ENCODE assay signal across 8 cellular contexts in genomic region chr10:104406715-104407517, GRCh38. TPM values are rescaled to one million over a fixed set of nuclear protein-coding genes. Genes with fewer than 3 reads are reported as not detected.
A peak's percentile ranks its signal among the peaks of the same experiment; 100 is the strongest.
DNase-seq lines count a peak whose midpoint lies in the region; ATAC-seq, FAIRE-seq and TF ChIP-seq lines count a peak whose summit lies in the region.

No MANE protein-coding gene starts in this region.

- H3K9me2 ChIP-seq in PC-3 (replicated peaks; ENCODE audit: low read length): no peaks in the 10 kb centered on the region

- H3F3A ChIP-seq in PC-3 (ENCODE audit: low read length, unreplicated experiment): no peaks in the 10 kb centered on the region

- peak; percentile 68 for DNase-seq in Ammon's horn (ENCODE audit: low spot score)
- peak; percentile 47 for DNase-seq in PC-3
- peak; percentile 46 for DNase-seq in foreskin melanocyte
- no peak for DNase-seq in thyroid gland
- no peak for DNase-seq in epidermal melanocyte (ENCODE audit: insufficient read length, low spot score)
- no peak for DNase-seq in pancreas

- 32 to 34% methylated on average over 7 of the region's 7 CpGs for WGBS in thyroid gland, 2 donors
- 47 to 57% methylated on average over 7 of the region's 7 CpGs for WGBS in pancreas, 2 donors

- H3K36me3 ChIP-seq in PC-3 (ENCODE audit: low read depth, low read length) (no peaks in the 10 kb centered on the region), thyroid gland (no peaks in the 10 kb centered on the region), pancreas (no peaks in the 10 kb centered on the region)

- no peak for FAIRE-seq in pancreas (lab: Jason Lieb, UNC)

- TF ChIP-seq CTCF in PC-3 (conservative IDR thresholded peaks at IDR 0.05; ENCODE audit: low read depth, low read length) (peak; percentile 59), thyroid gland (IDR thresholded peaks at IDR 0.05) (peak in 4 of 6 experiments; percentile 34 to 70 (median 66)), pancreas (IDR thresholded peaks at IDR 0.05) (no peak)

- no peaks in the 10 kb centered on the region for H3K79me2 ChIP-seq in PC-3 (ENCODE audit: low read length)

- no TSS peak for BruUV-seq in PC-3 (replicated peaks; lab: Mats Ljungman, UMichigan)

- H3K4me2 ChIP-seq in PC-3 (ENCODE audit: low read length): no peak overlapping the region

- no peak overlapping the region for H3K9ac ChIP-seq in PC-3 (ENCODE audit: low read length)

- no peak for TF ChIP-seq POLR2A in thyroid gland (IDR thresholded peaks at IDR 0.05)

- H3K4me3 ChIP-seq in PC-3 (ENCODE audit: low read length) (no peak overlapping the region), thyroid gland (replicated peaks in 1 of 3) (no peak overlapping the region), pancreas (no peak overlapping the region)

- no peak overlapping the region for H2AFZ ChIP-seq in PC-3 (ENCODE audit: low read length)

- CTCF ChIA-PET in PC-3 (lab: Charles Lee): no interaction called here

- no peaks in the 10 kb centered on the region for H3K9me3 ChIP-seq in PC-3 (ENCODE audit: low read length)
- no peaks in the 10 kb centered on the region for H3K9me3 ChIP-seq in thyroid gland
- H3K9me3 ChIP-seq in pancreas: no peaks in the 10 kb centered on the region

- ATAC-seq in GM19372 (IDR thresholded peaks at IDR 0.05; ENCODE audit: low read depth, unreplicated experiment) (peak; percentile 70), PC-3 (peak; percentile 43; the same call in 1 of the 2 replicates), pancreas (no peak), HG02571 (IDR thresholded peaks at IDR 0.05; ENCODE audit: unreplicated experiment) (no peak)

- no peak overlapping the region for H3K27ac ChIP-seq in PC-3 (ENCODE audit: low read length)
- no peak overlapping the region for H3K27ac ChIP-seq in thyroid gland
- H3K27ac ChIP-seq in pancreas: no peak overlapping the region

- H3K4me1 ChIP-seq in PC-3 (ENCODE audit: insufficient read depth, low read length): no peaks in the 10 kb centered on the region
- no peaks in the 10 kb centered on the region for H3K4me1 ChIP-seq in thyroid gland
- H3K4me1 ChIP-seq in pancreas: no peaks in the 10 kb centered on the region

- intact Hi-C loops in PC-3 (cut with micrococcal nuclease) (loop anchor here (5.0 kb wide), 2 partner anchors 205 to 520 kb away; no protein-coding TSS in a partner anchor), thyroid gland (cut with DNase I) (no loop called here), pancreas (cut with DNase I) (no loop called here)

- H3K27me3 ChIP-seq in PC-3 (ENCODE audit: low read length): peaks cover 49% of the 10 kb centered on the region
- no peaks in the 10 kb centered on the region for H3K27me3 ChIP-seq in thyroid gland
- H3K27me3 ChIP-seq in pancreas: no peaks in the 10 kb centered on the region

- H4K20me1 ChIP-seq in PC-3 (ENCODE audit: low read length): no peaks in the 10 kb centered on the region

- POLR2A ChIA-PET in PC-3 (lab: Charles Lee; ENCODE audit: unreplicated experiment): no interaction called here

RNA-seq across cellular contexts. Expression of gene CFAP58, which starts 53.3 kb away (rescaled TPM):
- total RNA-seq in PC-3 (2014; rRNA removed): 0.26 TPM in 1 of 2 replicates, not detected in the other
- total RNA-seq in thyroid gland: 1 to 10 TPM; 1.0 to 1.6 (median 1.2) TPM
- under 1 TPM in 5 of 6 donors, not detected in 1; 0.19 to 0.53 (median 0.29) TPM for total RNA-seq in pancreas
- polyA plus RNA-seq in pancreas: under 1 TPM; 0.09 to 0.19 TPM

Comparison
In these comparisons a context has a peak if more than half of its experiments do, and no peak if none do; other contexts are left out.
1. DNase-seq: peak in Ammon's horn (single experiment), PC-3 (single experiment) and foreskin melanocyte (single experiment); none in thyroid gland (0 of 2), epidermal melanocyte (single experiment) and pancreas (0 of 6).
2. ATAC-seq: peak in GM19372 (single experiment) and PC-3 (single experiment); none in pancreas (0 of 4) and HG02571 (single experiment).
3. CTCF ChIP-seq: peak in PC-3 (single experiment) and thyroid gland (4 of 6); none in pancreas (0 of 4).